Comparison of ENCODE assay signal across 15 cellular contexts in genomic region chr9:13845460-13845859, GRCh38.
DNase-seq lines count a peak whose midpoint lies in the region; ATAC-seq and TF ChIP-seq lines count a peak whose summit lies in the region.
"Had no signal": no experiment of that assay in that cellular context is flagged by ENCODE, and none has a peak within 500 bp of the region (broad histone marks: within the 10 kb centered on the region; RNA-seq: fewer than 3 reads in every experiment).

No MANE protein-coding gene starts in this region.

- no peak for ATAC-seq in GM19324 (IDR thresholded peaks at IDR 0.05; ENCODE audit: low FRiP score, unreplicated experiment)

- no peak overlapping the region for H3K4me3 ChIP-seq in cardiac fibroblast (replicated peaks in 1 of 2; ENCODE audit: low read depth in 2 of 2, low read length in 2 of 2)
- H3K4me3 ChIP-seq: SJSA1 had no signal

- DNase-seq in EL (peak; percentile 67), MV-4-11 (lab: John Stamatoyannopoulos, UW) (peak; percentile 3), cardiac fibroblast (ENCODE audit: low read depth in 2 of 2) (peak; percentile 72 to 90), glomerular endothelial cell (ENCODE audit: extremely low read depth, low read depth, low spot score) (peak; percentile 18), hepatic stellate cell (ENCODE audit: low spot score) (no peak), anterior cingulate cortex (lab: John Stamatoyannopoulos, UW) (no peak), H4 (ENCODE audit: low spot score) (no peak)
- DNase-seq: activated CD4-positive, alpha-beta T cell treated with anti-CD3 and anti-CD28 coated beads, Interleukin-2, amount 50 U/mL, for 4 hours; activated naive CD4-positive, alpha-beta T cell; amygdala; CD4-positive, CD25-positive, alpha-beta regulatory T cell; Kasumi-1; nucleus accumbens had no signal

- TF ChIP-seq CTCF in cardiac fibroblast (IDR thresholded peaks at IDR 0.05; ENCODE audit: low read depth, low read length): no peak

Comparison
In these comparisons a context has a peak if more than half of its experiments do, and no peak if none do; other contexts are left out.
1. DNase-seq: peak in EL (single experiment), MV-4-11 (single experiment), cardiac fibroblast (2 of 2) and glomerular endothelial cell (single experiment); none in hepatic stellate cell (single experiment), anterior cingulate cortex (0 of 58) and H4 (single experiment).